9 cellular contexts compared by ENCODE assay signal in genomic region chrX:153935326-153935851, GRCh38. TPM values are rescaled to one million over a fixed set of nuclear protein-coding genes. Genes with fewer than 3 reads are reported as not detected.
DNase-seq lines count a peak whose midpoint lies in the region; ATAC-seq, FAIRE-seq and TF ChIP-seq lines count a peak whose summit lies in the region.
"Had no signal": no experiment of that assay in that cellular context is flagged by ENCODE, and none has a peak within 500 bp of the region (broad histone marks: within the 10 kb centered on the region; RNA-seq: fewer than 3 reads in every experiment).

No MANE protein-coding gene starts in this region.

- FAIRE-seq in GM19239 (lab: Jason Lieb, UNC) = peak; percentile 68
- FAIRE-seq: islet of Langerhans had no signal

- intact Hi-C loops in Panc1 (cut with micrococcal nuclease; ENCODE audit: unreplicated experiment) = no loop called here

- no peak overlapping the region for H2AFZ ChIP-seq in smooth muscle cell (ENCODE audit: low read depth)

- CTCF ChIA-PET in Panc1 (lab: Charles Lee) = interaction anchor here (0.6 to 1.2 kb wide), 2 partner anchors 12 to 26 kb away, joined by 3 to 4 read pairs; no protein-coding TSS in a partner anchor

- TF ChIP-seq CTCF in 22Rv1 (IDR thresholded peaks at IDR 0.05) (no peak), Panc1 (IDR thresholded peaks at IDR 0.05) (no peak), fibroblast of pulmonary artery (IDR thresholded peaks at IDR 0.05; ENCODE audit: low read length, missing control alignments) (no peak), smooth muscle cell (IDR thresholded peaks at IDR 0.05; ENCODE audit: borderline replicate concordance, insufficient read depth, poor library complexity, severe bottlenecking) (no peak), GM20000 (IDR thresholded peaks at IDR 0.05; ENCODE audit: extremely low read depth, missing control alignments) (no peak)

- H3K79me2 ChIP-seq in smooth muscle cell (ENCODE audit: low read depth) = peaks cover 9% of the 10 kb centered on the region

- H3K4me3 ChIP-seq in Panc1 (ENCODE audit: low read depth in 2 of 2, low read length in 2 of 2) = peak overlapping the region; percentile 49 to 57
- H3K4me3 ChIP-seq in fibroblast of pulmonary artery (replicated peaks; ENCODE audit: low read depth, low read length) = peak overlapping the region; percentile 43
- peak overlapping the region; percentile 70 for H3K4me3 ChIP-seq in smooth muscle cell

- 50% methylated on average over 23 of the region's 32 CpGs for WGBS in smooth muscle cell (ENCODE audit: low lambda C conversion rate)

- H3K9ac ChIP-seq in smooth muscle cell (ENCODE audit: low read depth) = no peak overlapping the region

- H3K36me3 ChIP-seq in Panc1 (ENCODE audit: control insufficient read depth, insufficient read depth, low read length) (peaks cover 3% of the 10 kb centered on the region), smooth muscle cell (ENCODE audit: low read depth) (no peaks in the 10 kb centered on the region)

- H3F3A ChIP-seq in smooth muscle cell (ENCODE audit: low read depth) = no peaks in the 10 kb centered on the region

- H3K27me3 ChIP-seq in Panc1 (ENCODE audit: control insufficient read depth, insufficient read depth, low read length) (no peaks in the 10 kb centered on the region), smooth muscle cell (ENCODE audit: low read depth) (no peaks in the 10 kb centered on the region)

- peak overlapping the region; percentile 79 for H3K4me2 ChIP-seq in smooth muscle cell

- H3K9me3 ChIP-seq in Panc1 (ENCODE audit: control insufficient read depth, insufficient read depth, low read depth, low read length) (no peaks in the 10 kb centered on the region), smooth muscle cell (replicated peaks; ENCODE audit: low read depth) (no peaks in the 10 kb centered on the region)

- H3K4me1 ChIP-seq in Panc1 (ENCODE audit: control insufficient read depth, insufficient read depth, low read length) (peaks cover 13% of the 10 kb centered on the region), smooth muscle cell (ENCODE audit: low read depth) (no peaks in the 10 kb centered on the region)

- H4K20me1 ChIP-seq in smooth muscle cell (ENCODE audit: low read depth) = peaks cover 5% of the 10 kb centered on the region

- DNase-seq in GM19239 (ENCODE audit: insufficient read length, low spot score) (no peak), Panc1 (ENCODE audit: low read depth, low spot score) (no peak), fibroblast of pulmonary artery (ENCODE audit: low read depth) (no peak), smooth muscle cell (lab: John Stamatoyannopoulos, UW; ENCODE audit: unreplicated experiment) (no peak), SHP77 treated with DMSO at 0.1 percent for 48 hours (lab: John Stamatoyannopoulos, UW) (no peak), GM20000 (ENCODE audit: low spot score) (no peak)

- ATAC-seq in Panc1 = peak; percentile 56
- no peak for ATAC-seq in GM21576 (IDR thresholded peaks at IDR 0.05; ENCODE audit: unreplicated experiment)

- H3K27ac ChIP-seq in 22Rv1 (peak overlapping the region; percentile 40), Panc1 (ENCODE audit: low read length) (peak overlapping the region; percentile 66), smooth muscle cell (ENCODE audit: low read depth) (no peak overlapping the region)

- in situ Hi-C loops in Panc1 (cut with HindIII; ENCODE audit: low pct_unique_long_range_greater_than_20kb, low sequenced_read_pairs) = no loop called here

- no TSS peak for BruUV-seq in Panc1 (replicated peaks; lab: Mats Ljungman, UMichigan)

- POLR2A ChIA-PET in Panc1 (lab: Charles Lee) = interaction anchor here (0.6 kb wide), 1 partner anchor 31 kb away, joined by 3 read pairs; no protein-coding TSS in a partner anchor

RNA-seq across cellular contexts. Expression of gene NAA10, which starts 0.6 kb away (rescaled TPM):
- 246 TPM for total RNA-seq in Panc1 (2021; ENCODE audit: unreplicated experiment)
- 347 TPM for polyA plus RNA-seq in Panc1 (2012; ENCODE audit: insufficient read length)
- 80.1 and 81.2 TPM in 2 replicates for total RNA-seq in smooth muscle cell
- polyA plus RNA-seq in smooth muscle cell = 124 and 149 TPM in 2 replicates

RNA-seq across cellular contexts. Expression of gene RENBP, which starts 9.1 kb away (rescaled TPM):
- total RNA-seq in Panc1 (2021; ENCODE audit: unreplicated experiment) (0.62 TPM), smooth muscle cell (not detected in 2 replicates)
- 0.62 TPM for polyA plus RNA-seq in Panc1 (2012; ENCODE audit: insufficient read length)
- 0.11 and 0.43 TPM in 2 replicates for polyA plus RNA-seq in smooth muscle cell

RNA-seq across cellular contexts. Expression of gene ARHGAP4, which starts 9.3 kb away (rescaled TPM):
- total RNA-seq in Panc1 (2021; ENCODE audit: unreplicated experiment) (225 TPM), smooth muscle cell (7.6 and 10.9 TPM in 2 replicates)
- 297 TPM for polyA plus RNA-seq in Panc1 (2012; ENCODE audit: insufficient read length)
- polyA plus RNA-seq in smooth muscle cell = 11.5 and 15.5 TPM in 2 replicates

RNA-seq across cellular contexts. Expression of gene AVPR2, which starts 30.9 kb away (rescaled TPM):
- total RNA-seq in Panc1 (2021; ENCODE audit: unreplicated experiment) (10.6 TPM), smooth muscle cell (not detected in 2 replicates)
- 15.5 TPM for polyA plus RNA-seq in Panc1 (2012; ENCODE audit: insufficient read length)
- polyA plus RNA-seq in smooth muscle cell = not detected in 2 replicates

RNA-seq across cellular contexts. Expression of gene HCFC1, which starts 36.2 kb away (rescaled TPM):
- 113 TPM for total RNA-seq in Panc1 (2021; ENCODE audit: unreplicated experiment)
- 77.9 TPM for polyA plus RNA-seq in Panc1 (2012; ENCODE audit: insufficient read length)
- 23.3 and 23.7 TPM in 2 replicates for total RNA-seq in smooth muscle cell
- 22.8 and 28.0 TPM in 2 replicates for polyA plus RNA-seq in smooth muscle cell

Comparison
In these comparisons a context has a peak if more than half of its experiments do, and no peak if none do; other contexts are left out.
1. RNA of gene ARHGAP4, which starts 9.3 kb away (total RNA-seq): 225 TPM in Panc1 (single experiment); 7.6 to 10.9 TPM in smooth muscle cell; every median in the first group is over 10 times any median in the second.
2. Peak in every context shown above with its lines, with median percentiles within 50 percentile points of each other: H3K4me3 ChIP-seq.